In genomic region chr10:133520193-133520738, GRCh38 we compare ENCODE assay signal across 9 cellular contexts. TPM values are rescaled to one million over a fixed set of nuclear protein-coding genes. Genes with fewer than 3 reads are reported as not detected.
A peak's percentile ranks its signal among the peaks of the same experiment; 100 is the strongest.
DNase-seq lines count a peak whose midpoint lies in the region; ATAC-seq, FAIRE-seq and TF ChIP-seq lines count a peak whose summit lies in the region.
"Had no signal": no experiment of that assay in that cellular context is flagged by ENCODE, and none has a peak within 500 bp of the region (broad histone marks: within the 10 kb centered on the region; RNA-seq: fewer than 3 reads in every experiment).

No MANE protein-coding gene starts in this region.

- peak; percentile 52 to 95 (median 83) for TF ChIP-seq CTCF in dorsolateral prefrontal cortex (IDR thresholded peaks at IDR 0.05 in 54 of 56, conservative IDR thresholded peaks at IDR 0.05 in 2 of 56; ENCODE audit: low read depth in 1 of 56, partially characterized antibody in 56 of 56)

- H3K4me3 ChIP-seq in dorsolateral prefrontal cortex = peak overlapping the region; percentile 31 to 69 (median 51)

- ATAC-seq in HG02870 (IDR thresholded peaks at IDR 0.05; ENCODE audit: unreplicated experiment) = peak; percentile 93

- H3K27ac ChIP-seq in dorsolateral prefrontal cortex = peak overlapping the region in 32 of 59 donors; percentile 0 to 79 (median 48)

- intact Hi-C loops in dorsolateral prefrontal cortex (cut with DNase I) = no loop called here

- TF ChIP-seq POLR2A in GM12892 (IDR thresholded peaks at IDR 0.05; ENCODE audit: low read depth, low read length) = no peak

- peaks cover 0 to under 1% (median 0%) of the 10 kb centered on the region in 45 donors for H3K27me3 ChIP-seq in dorsolateral prefrontal cortex

- peak; percentile 66 for FAIRE-seq in GM12892 (lab: Jason Lieb, UNC)

- DNase-seq in A172 (ENCODE audit: low spot score) (peak; percentile 40), GM12892 (ENCODE audit: insufficient read length) (peak; percentile 78), NCI-H2227 treated with DMSO at 0.1 percent for 48 hours (lab: John Stamatoyannopoulos, UW) (peak; percentile 68), dorsolateral prefrontal cortex (peak; percentile 62 to 87 (median 76)), midbrain (lab: John Stamatoyannopoulos, UW) (peak; percentile 81)
- peak; percentile 91 for DNase-seq in activated CD4-positive, alpha-beta T cell treated with anti-CD3 and anti-CD28 coated beads, Interleukin-2, amount 50 U/mL, for 1 hour
- DNase-seq in stimulated activated CD8-positive, alpha-beta memory T cell treated with anti-CD3 and anti-CD28 coated beads, Interleukin-2, amount 100 ng/mL, for 48 hours (ENCODE audit: low read depth in 2 of 2) = peak; percentile 90 to 92

RNA-seq across cellular contexts. Expression of gene CYP2E1, which starts 6.9 kb away (rescaled TPM):
- not detected in 2 replicates for total RNA-seq in A172 (2014; rRNA removed; shearing (Covaris generic))
- 0.40 TPM for polyA plus RNA-seq in GM12892 (2012; ENCODE audit: missing spikeins)
- total RNA-seq in dorsolateral prefrontal cortex = 10 to 100 TPM in 116 of 120 experiments, 1 to 10 TPM in 4; 8.4 to 33.6 (median 17.5) TPM

RNA-seq across cellular contexts. Expression of gene SYCE1, which starts 45.1 kb away (rescaled TPM):
- not detected in 2 replicates for total RNA-seq in A172 (2014; rRNA removed; shearing (Covaris generic))
- polyA plus RNA-seq in GM12892 (2012; ENCODE audit: missing spikeins) = not detected
- total RNA-seq in dorsolateral prefrontal cortex = 10 to 100 TPM in 111 of 120 experiments, 1 to 10 TPM in 9; 5.6 to 42.2 (median 18.8) TPM
- total RNA-seq: M059J had no signal

Comparison
In these comparisons a context has a peak if more than half of its experiments do, and no peak if none do; other contexts are left out.
1. Peak in every context shown above with its lines: DNase-seq, ATAC-seq, H3K4me3 ChIP-seq and H3K27ac ChIP-seq.
2. DNase-seq: peak in every context shown above with its lines; median percentile 91 in activated CD4-positive, alpha-beta T cell treated with anti-CD3 and anti-CD28 coated beads, Interleukin-2, amount 50 U/mL, for 1 hour; 91 in stimulated activated CD8-positive, alpha-beta memory T cell treated with anti-CD3 and anti-CD28 coated beads, Interleukin-2, amount 100 ng/mL, for 48 hours; 81 in midbrain; 78 in GM12892; 76 in dorsolateral prefrontal cortex; 68 in NCI-H2227 treated with DMSO at 0.1 percent for 48 hours; 40 in A172.